29 cellular contexts compared by ENCODE assay signal in the genomic region with DNA sequence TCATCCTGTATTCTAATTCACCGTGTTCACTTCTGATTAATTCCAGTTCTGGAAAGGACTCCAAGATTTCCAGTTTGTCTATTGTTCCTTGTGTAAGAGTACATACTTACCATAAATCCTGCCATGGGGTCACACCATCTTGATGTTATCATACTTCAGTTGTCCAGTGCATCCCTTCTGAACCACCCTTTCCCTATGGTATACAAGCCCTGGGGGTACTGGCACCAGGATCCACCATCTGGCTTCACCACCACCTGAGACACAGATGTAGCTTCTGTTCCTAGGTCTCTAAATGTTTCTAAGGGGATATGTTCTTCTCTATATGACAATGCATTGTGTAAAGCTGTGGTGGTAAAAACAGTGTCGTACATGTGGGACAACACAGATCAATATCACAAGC. TPM values are rescaled to one million over a fixed set of nuclear protein-coding genes. Genes with fewer than 3 reads are reported as not detected.
"Had no signal": no experiment of that assay in that cellular context is flagged by ENCODE, and none has a peak within 500 bp of the region (broad histone marks: within the 10 kb centered on the region; RNA-seq: fewer than 3 reads in every experiment).

No MANE protein-coding gene starts in this region.

- H3K36me3 ChIP-seq: breast epithelium, Peyer's patch had no signal

- H3K27ac Mint-ChIP-seq: activated CD4-positive, alpha-beta T cell treated with anti-CD3 and anti-CD28 coated beads for 36 hours; activated CD4-positive, alpha-beta T cell treated with anti-CD3 and anti-CD28 coated beads, Interleukin-2, amount 10 ng/mL, durations not matched to agents 7 days and 5 days; activated CD8-positive, alpha-beta T cell treated with anti-CD3 and anti-CD28 coated beads, Interleukin-2, amount 10 ng/mL, durations not matched to agents 7 days and 5 days; activated naive CD4-positive, alpha-beta T cell treated with anti-CD3 and anti-CD28 coated beads, Interleukin-2, amount 10 ng/mL, durations not matched to agents 7 days and 5 days; activated naive CD8-positive, alpha-beta T cell treated with anti-CD3 and anti-CD28 coated beads for 36 hours; T-helper 1 cell treated with Interleukin-12 subunit alpha and Interleukin-12 subunit beta and Interleukin-4 antibody, amounts not matched to agents 30 μg/mL and 1 μg/mL, for 36 hours; T-helper 2 cell treated with Interferon-gamma antibody and Interleukin-4, amounts not matched to agents 5 μg/mL and 100 μg/mL, for 36 hours had no signal

- H3K27ac ChIP-seq: body of pancreas, breast epithelium, Peyer's patch, RWPE1 had no signal

- H3K9me3 Mint-ChIP-seq: activated CD4-positive, alpha-beta T cell treated with anti-CD3 and anti-CD28 coated beads, Interleukin-2, amount 10 ng/mL, durations not matched to agents 7 days and 5 days; activated naive CD4-positive, alpha-beta T cell treated with anti-CD3 and anti-CD28 coated beads, Interleukin-2, amount 10 ng/mL, durations not matched to agents 7 days and 5 days; activated naive CD8-positive, alpha-beta T cell treated with anti-CD3 and anti-CD28 coated beads for 36 hours; T-helper 1 cell treated with Interleukin-12 subunit alpha and Interleukin-12 subunit beta and Interleukin-4 antibody, amounts not matched to agents 30 μg/mL and 1 μg/mL, for 36 hours; T-helper 2 cell treated with Interferon-gamma antibody and Interleukin-4, amounts not matched to agents 5 μg/mL and 100 μg/mL, for 36 hours had no signal

- H3K9me3 ChIP-seq: body of pancreas, breast epithelium, Peyer's patch had no signal

- H3K27me3 ChIP-seq: body of pancreas, breast epithelium, Peyer's patch had no signal

- DNase-seq: activated CD4-positive, alpha-beta T cell treated with anti-CD3 and anti-CD28 coated beads for 36 hours; activated CD4-positive, alpha-beta T cell treated with anti-CD3 and anti-CD28 coated beads, Interleukin-2, amount 10 ng/mL, durations not matched to agents 7 days and 5 days; activated CD4-positive, alpha-beta T cell treated with anti-CD3 and anti-CD28 coated beads, Interleukin-2, amount 50 U/mL, for 48 hours; activated CD8-positive, alpha-beta T cell treated with anti-CD3 and anti-CD28 coated beads, Interleukin-2, amount 10 ng/mL, durations not matched to agents 7 days and 5 days; activated effector memory CD4-positive, alpha-beta T cell treated with Interleukin-2 at 50 U/mL for 16 hours; activated naive CD4-positive, alpha-beta T cell treated with anti-CD3 and anti-CD28 coated beads, Interleukin-2, amount 10 ng/mL, durations not matched to agents 7 days and 5 days; activated naive CD8-positive, alpha-beta T cell treated with anti-CD3 and anti-CD28 coated beads for 36 hours; activated T-cell treated with anti-CD3 and anti-CD28 coated beads, Interleukin-2, amount 50 U/mL, for 48 hours; body of pancreas; cerebellar nuclear complex; Karpas-422; KBM-7; NCI-H1092; NCI-H1436 treated with DMSO at 0.1 percent for 48 hours; NCI-H1694 treated with DMSO at 0.1 percent for 48 hours; NCI-H2029; NCI-H345; NCI-H524 treated with DMSO at 0.1 percent for 48 hours; NCI-H748 treated with DMSO at 0.1 percent for 48 hours; NK-92 treated with Interleukin-12 subunit alpha and Interleukin-12 subunit beta, amount 100 ng/mL, for 24 hours; PC-3; Peyer's patch; SIG-M5 had no signal

- H3K4me3 Mint-ChIP-seq: activated CD4-positive, alpha-beta T cell treated with anti-CD3 and anti-CD28 coated beads for 36 hours; activated CD4-positive, alpha-beta T cell treated with anti-CD3 and anti-CD28 coated beads, Interleukin-2, amount 10 ng/mL, durations not matched to agents 7 days and 5 days; activated CD8-positive, alpha-beta T cell treated with anti-CD3 and anti-CD28 coated beads, Interleukin-2, amount 10 ng/mL, durations not matched to agents 7 days and 5 days; activated naive CD4-positive, alpha-beta T cell treated with anti-CD3 and anti-CD28 coated beads, Interleukin-2, amount 10 ng/mL, durations not matched to agents 7 days and 5 days; activated naive CD8-positive, alpha-beta T cell treated with anti-CD3 and anti-CD28 coated beads for 36 hours; T-helper 1 cell treated with Interleukin-12 subunit alpha and Interleukin-12 subunit beta and Interleukin-4 antibody, amounts not matched to agents 30 μg/mL and 1 μg/mL, for 36 hours; T-helper 2 cell treated with Interferon-gamma antibody and Interleukin-4, amounts not matched to agents 5 μg/mL and 100 μg/mL, for 36 hours had no signal

- ATAC-seq: activated CD4-positive, alpha-beta T cell treated with anti-CD3 and anti-CD28 coated beads for 36 hours; activated CD8-positive, alpha-beta T cell treated with anti-CD3 and anti-CD28 coated beads, Interleukin-2, amount 10 ng/mL, durations not matched to agents 7 days and 5 days; body of pancreas; Right ventricle myocardium inferior had no signal

- H3K4me1 ChIP-seq: body of pancreas, breast epithelium had no signal

- H3K4me3 ChIP-seq: body of pancreas, breast epithelium, Peyer's patch had no signal

- H3K27me3 Mint-ChIP-seq: activated CD4-positive, alpha-beta T cell treated with anti-CD3 and anti-CD28 coated beads for 36 hours; activated CD4-positive, alpha-beta T cell treated with anti-CD3 and anti-CD28 coated beads, Interleukin-2, amount 10 ng/mL, durations not matched to agents 7 days and 5 days; activated naive CD4-positive, alpha-beta T cell treated with anti-CD3 and anti-CD28 coated beads, Interleukin-2, amount 10 ng/mL, durations not matched to agents 7 days and 5 days; activated naive CD8-positive, alpha-beta T cell treated with anti-CD3 and anti-CD28 coated beads for 36 hours had no signal

RNA-seq across cellular contexts. Expression of a gene that starts 21.9 kb away (rescaled TPM):
- total RNA-seq: astrocyte, PC-3 had no signal

RNA-seq across cellular contexts. Expression of a gene that starts 36.2 kb away (rescaled TPM):
- total RNA-seq: activated CD4-positive, alpha-beta T cell treated with anti-CD3 and anti-CD28 coated beads for 36 hours; activated CD4-positive, alpha-beta T cell treated with anti-CD3 and anti-CD28 coated beads, Interleukin-2, amount 10 ng/mL, durations not matched to agents 7 days and 5 days; activated CD8-positive, alpha-beta T cell treated with anti-CD3 and anti-CD28 coated beads, Interleukin-2, amount 10 ng/mL, durations not matched to agents 7 days and 5 days; activated naive CD8-positive, alpha-beta T cell treated with anti-CD3 and anti-CD28 coated beads for 36 hours had no signal
